ENCODE assay signal across 29 cellular contexts in genomic region chr1:115266729-115267421, GRCh38.
DNase-seq lines count a peak whose midpoint lies in the region; ATAC-seq, FAIRE-seq and TF ChIP-seq lines count a peak whose summit lies in the region.
"Had no signal": no experiment of that assay in that cellular context is flagged by ENCODE, and none has a peak within 500 bp of the region (broad histone marks: within the 10 kb centered on the region; RNA-seq: fewer than 3 reads in every experiment).

No MANE protein-coding gene starts in this region.

- no peak overlapping the region for H3K27ac ChIP-seq in psoas muscle
- H3K27ac ChIP-seq: Peyer's patch, testis, VCaP had no signal

- WGBS in psoas muscle, 3 donors: 50 to 52% (median 51%) methylated on average over 10 of the region's 10 CpGs

- peak; percentile 41 for DNase-seq in Daoy (ENCODE audit: low read depth)
- DNase-seq in bronchial epithelial cell (ENCODE audit: low read depth): no peak
- DNase-seq in left ventricle myocardium superior: peak; percentile 53
- DNase-seq in psoas muscle: no peak
- DNase-seq in immature natural killer cell: no peak
- DNase-seq in activated naive CD4-positive, alpha-beta T cell (lab: John Stamatoyannopoulos, UW): no peak
- DNase-seq in GM03348 (ENCODE audit: low spot score): no peak
- DNase-seq: activated CD4-positive, alpha-beta T cell treated with anti-CD3 and anti-CD28 coated beads, Interleukin-2, amount 50 U/mL, for 48 hours; activated CD8-positive, alpha-beta memory T cell treated with anti-CD3 and anti-CD28 coated beads, Interleukin-2, amount 50 U/mL, for 48 hours; activated naive CD8-positive, alpha-beta T cell treated with anti-CD3 and anti-CD28 coated beads for 36 hours; CD4-positive, CD25-positive, alpha-beta regulatory T cell; MG63; natural killer cell; NCI-H1417 treated with DMSO at 0.1 percent for 48 hours; NCI-H2107; NCI-H510A; NK-92 treated with Interleukin-12 subunit alpha and Interleukin-12 subunit beta, amount 100 ng/mL, for 24 hours; Peyer's patch; small intestine; testis had no signal

- ATAC-seq in left ventricle myocardium superior (peak; percentile 91), psoas muscle (peak in 3 of 4 donors; percentile 13 to 27 (median 27)), HG03520 (IDR thresholded peaks at IDR 0.05; ENCODE audit: unreplicated experiment) (no peak)
- ATAC-seq: natural killer cell; stimulated activated memory B cell treated with anti-CD40 and anti-IgM and Interleukin-4, amounts not matched to agents 10 μg/mL and 1 μg/mL and 100 μg/mL, for 72 hours had no signal

- H3K9me3 Mint-ChIP-seq in immature natural killer cell: peaks cover 0 to 2% (median 0%) of the 10 kb centered on the region in 6 donors
- H3K9me3 Mint-ChIP-seq: activated naive CD8-positive, alpha-beta T cell treated with anti-CD3 and anti-CD28 coated beads for 36 hours; activated T-helper 2 cell treated with anti-CD3 and anti-CD28 coated beads, Interferon-gamma antibody, Interleukin-2, Interleukin-4, amounts not matched to agents 10 μg/mL and 5 μg/mL and 100 μg/mL, durations not matched to agents 14 hours and 24 hours and 36 hours; dendritic cell treated with granulocyte-macrophage colony-stimulating factor and Interleukin-4, amounts not matched to agents 40 ng/mL and 50 ng/mL, for 4 days; mesothelial cell of epicardium; stimulated activated memory B cell treated with anti-CD40 and anti-IgM and Interleukin-4, amounts not matched to agents 10 μg/mL and 1 μg/mL and 100 μg/mL, for 72 hours; T-helper 1 cell treated with Interleukin-12 subunit alpha and Interleukin-12 subunit beta and Interleukin-4 antibody, amounts not matched to agents 30 μg/mL and 1 μg/mL, for 36 hours had no signal

- H3K9me3 ChIP-seq in psoas muscle: no peaks in the 10 kb centered on the region
- H3K9me3 ChIP-seq: MG63, Peyer's patch, testis had no signal

- peaks cover 0 to 7% (median 2%) of the 10 kb centered on the region in 3 donors for H3K27me3 Mint-ChIP-seq in immature natural killer cell (ENCODE audit: low read depth in 3 of 3)
- H3K27me3 Mint-ChIP-seq: dendritic cell treated with granulocyte-macrophage colony-stimulating factor and Interleukin-4, amounts not matched to agents 40 ng/mL and 50 ng/mL, for 4 days; stimulated activated memory B cell treated with anti-CD40 and anti-IgM and Interleukin-4, amounts not matched to agents 10 μg/mL and 1 μg/mL and 100 μg/mL, for 72 hours had no signal

- no peak overlapping the region for H3K4me3 Mint-ChIP-seq in immature natural killer cell
- H3K4me3 Mint-ChIP-seq: activated naive CD8-positive, alpha-beta T cell treated with anti-CD3 and anti-CD28 coated beads for 36 hours; brain; CD4-positive, CD25-positive, alpha-beta regulatory T cell; dendritic cell treated with granulocyte-macrophage colony-stimulating factor and Interleukin-4, amounts not matched to agents 40 ng/mL and 50 ng/mL, for 4 days; mesothelial cell of epicardium; natural killer cell; stimulated activated memory B cell treated with anti-CD40 and anti-IgM and Interleukin-4, amounts not matched to agents 10 μg/mL and 1 μg/mL and 100 μg/mL, for 72 hours; T-helper 1 cell treated with Interleukin-12 subunit alpha and Interleukin-12 subunit beta and Interleukin-4 antibody, amounts not matched to agents 30 μg/mL and 1 μg/mL, for 36 hours had no signal

- H3K36me3 Mint-ChIP-seq in immature natural killer cell: no peaks in the 10 kb centered on the region
- H3K36me3 Mint-ChIP-seq: activated naive CD8-positive, alpha-beta T cell treated with anti-CD3 and anti-CD28 coated beads for 36 hours; brain; CD4-positive, CD25-positive, alpha-beta regulatory T cell; mesothelial cell of epicardium; natural killer cell; stimulated activated memory B cell treated with anti-CD40 and anti-IgM and Interleukin-4, amounts not matched to agents 10 μg/mL and 1 μg/mL and 100 μg/mL, for 72 hours had no signal

- H3K36me3 ChIP-seq in bronchial epithelial cell (ENCODE audit: control insufficient read depth, insufficient read depth, low read length): no peaks in the 10 kb centered on the region
- no peaks in the 10 kb centered on the region for H3K36me3 ChIP-seq in psoas muscle (ENCODE audit: insufficient read depth in 1 of 2, low read depth in 1 of 2)
- H3K36me3 ChIP-seq: MG63, Peyer's patch had no signal

- H3K27me3 ChIP-seq in bronchial epithelial cell (ENCODE audit: control insufficient read depth, insufficient read depth, low read length) (no peaks in the 10 kb centered on the region), psoas muscle (ENCODE audit: insufficient read depth in 3 of 3, low read length in 2 of 3) (peaks cover 0 to 3% (median 0%) of the 10 kb centered on the region in 3 donors)
- H3K27me3 ChIP-seq: MG63, Peyer's patch, testis had no signal

- no peak for TF ChIP-seq CTCF in bronchial epithelial cell (IDR thresholded peaks at IDR 0.05; ENCODE audit: insufficient read depth, low read length, severe bottlenecking)
- no peak for TF ChIP-seq CTCF in psoas muscle (IDR thresholded peaks at IDR 0.05)

- H3K4me1 Mint-ChIP-seq in immature natural killer cell: no peaks in the 10 kb centered on the region
- H3K4me1 Mint-ChIP-seq: activated naive CD8-positive, alpha-beta T cell treated with anti-CD3 and anti-CD28 coated beads for 36 hours; brain; CD4-positive, CD25-positive, alpha-beta regulatory T cell; natural killer cell; stimulated activated memory B cell treated with anti-CD40 and anti-IgM and Interleukin-4, amounts not matched to agents 10 μg/mL and 1 μg/mL and 100 μg/mL, for 72 hours had no signal

- no peak overlapping the region for H3K27ac Mint-ChIP-seq in immature natural killer cell
- H3K27ac Mint-ChIP-seq: activated naive CD8-positive, alpha-beta T cell treated with anti-CD3 and anti-CD28 coated beads for 36 hours; activated T-helper 2 cell treated with anti-CD3 and anti-CD28 coated beads, Interferon-gamma antibody, Interleukin-2, Interleukin-4, amounts not matched to agents 10 μg/mL and 5 μg/mL and 100 μg/mL, durations not matched to agents 14 hours and 24 hours and 36 hours; brain; CD4-positive, CD25-positive, alpha-beta regulatory T cell; dendritic cell treated with granulocyte-macrophage colony-stimulating factor and Interleukin-4, amounts not matched to agents 40 ng/mL and 50 ng/mL, for 4 days; mesothelial cell of epicardium; natural killer cell; stimulated activated memory B cell treated with anti-CD40 and anti-IgM and Interleukin-4, amounts not matched to agents 10 μg/mL and 1 μg/mL and 100 μg/mL, for 72 hours; T-helper 1 cell treated with Interleukin-12 subunit alpha and Interleukin-12 subunit beta and Interleukin-4 antibody, amounts not matched to agents 30 μg/mL and 1 μg/mL, for 36 hours had no signal

- no peak overlapping the region for H3K4me3 ChIP-seq in bronchial epithelial cell (ENCODE audit: low read depth, low read length)
- no peak overlapping the region for H3K4me3 ChIP-seq in psoas muscle
- H3K4me3 ChIP-seq: MG63, Peyer's patch, testis had no signal

- no peaks in the 10 kb centered on the region for H3K4me1 ChIP-seq in psoas muscle
- H3K4me1 ChIP-seq: Peyer's patch, testis had no signal

- intact Hi-C loops in left ventricle myocardium superior (cut with micrococcal nuclease) (no loop called here), psoas muscle (cut with DNase I) (no loop called here)

- FAIRE-seq in bronchial epithelial cell (lab: Jason Lieb, UNC): peak; percentile 40
- FAIRE-seq: keratinocyte, small intestine had no signal

Comparison
In these comparisons a context has a peak if more than half of its experiments do, and no peak if none do; other contexts are left out.
1. DNase-seq: peak in Daoy (single experiment) and left ventricle myocardium superior (single experiment); none in bronchial epithelial cell (single experiment), psoas muscle (0 of 2), immature natural killer cell (0 of 3), activated naive CD4-positive, alpha-beta T cell (0 of 4) and GM03348 (single experiment).